34 cellular contexts compared by ENCODE assay signal in the genomic region with DNA sequence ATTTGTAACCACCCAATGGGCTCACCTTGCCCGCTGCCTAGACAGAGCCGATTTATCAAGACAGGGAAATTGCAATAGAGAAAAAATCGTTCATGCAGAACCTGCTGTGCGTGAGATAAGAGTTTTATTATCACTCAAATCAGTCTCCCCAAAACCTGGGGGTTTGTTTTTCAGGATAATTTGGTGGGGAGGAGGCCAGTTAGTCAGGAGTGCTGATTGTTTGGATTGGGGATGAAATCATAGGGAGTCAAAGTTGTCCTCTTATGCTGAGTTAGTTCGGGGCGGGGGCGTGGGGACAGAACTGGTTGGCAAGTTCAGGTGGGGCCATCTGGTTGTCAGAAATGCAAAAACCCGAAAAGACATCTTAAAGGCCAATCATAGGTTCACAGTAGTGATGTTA.
"Had no signal": no experiment of that assay in that cellular context is flagged by ENCODE, and none has a peak within 500 bp of the region (broad histone marks: within the 10 kb centered on the region; RNA-seq: fewer than 3 reads in every experiment).

No MANE protein-coding gene starts in this region.

- H3K27me3 ChIP-seq: ascending aorta, breast epithelium, cardiac muscle cell, colonic mucosa, foreskin keratinocyte, gastrocnemius medialis, heart left ventricle had no signal

- H3K4me3 ChIP-seq: ascending aorta, breast epithelium, cardiac muscle cell, colonic mucosa, gastrocnemius medialis, heart left ventricle had no signal

- ATAC-seq: activated CD4-positive, alpha-beta T cell treated with anti-CD3 and anti-CD28 coated beads for 36 hours; activated CD8-positive, alpha-beta memory T cell treated with anti-CD3 and anti-CD28 coated beads, Interleukin-2, amount 10 ng/mL, durations not matched to agents 7 days and 5 days; activated CD8-positive, alpha-beta T cell treated with anti-CD3 and anti-CD28 coated beads, Interleukin-2, amount 10 ng/mL, durations not matched to agents 7 days and 5 days; activated naive CD4-positive, alpha-beta T cell treated with anti-CD3 and anti-CD28 coated beads, Interleukin-2, amount 50 U/mL, for 72 hours; esophagus mucosa; foreskin keratinocyte; gastrocnemius medialis; heart left ventricle; T-helper 17 cell had no signal

- H3K36me3 ChIP-seq: ascending aorta, breast epithelium, cardiac muscle cell, colonic mucosa, gastrocnemius medialis, heart left ventricle, WERI-Rb-1 had no signal

- DNase-seq: activated CD4-positive, alpha-beta memory T cell treated with anti-CD3 and anti-CD28 coated beads for 36 hours; activated CD4-positive, alpha-beta T cell treated with anti-CD3 and anti-CD28 coated beads for 36 hours; activated CD4-positive, alpha-beta T cell treated with anti-CD3 and anti-CD28 coated beads, Interleukin-2, amount 10 ng/mL, durations not matched to agents 24 days and 14 days; activated CD4-positive, CD25-positive, alpha-beta regulatory T cell; activated CD4-positive, CD25-positive, alpha-beta regulatory T cell treated with anti-CD3 and anti-CD28 coated beads, Interleukin-2, amount 50 U/mL, for 72 hours; activated CD8-positive, alpha-beta memory T cell treated with anti-CD3 and anti-CD28 coated beads, Interleukin-2, amount 10 ng/mL, durations not matched to agents 7 days and 5 days; activated CD8-positive, alpha-beta memory T cell treated with anti-CD3 and anti-CD28 coated beads, Interleukin-2, amount 50 U/mL, for 4 hours; activated CD8-positive, alpha-beta T cell treated with anti-CD3 and anti-CD28 coated beads, Interleukin-2, amount 10 ng/mL, durations not matched to agents 7 days and 5 days; activated gamma-delta T cell; activated naive CD4-positive, alpha-beta T cell; activated naive CD4-positive, alpha-beta T cell treated with anti-CD3 and anti-CD28 coated beads, Interleukin-2, amount 10 ng/mL, durations not matched to agents 7 days and 5 days; activated naive CD8-positive, alpha-beta T cell treated with anti-CD3 and anti-CD28 coated beads, Interleukin-2, amount 10 ng/mL, durations not matched to agents 7 days and 5 days; activated T-cell treated with anti-CD3 and anti-CD28 coated beads, Interleukin-2, amount 50 U/mL, for 1 hour; activated T-cell treated with anti-CD3 and anti-CD28 coated beads, Interleukin-2, amount 50 U/mL, for 48 hours; central memory CD4-positive, alpha-beta T cell; cerebellar nuclear complex; colonic mucosa; effector CD8-positive, alpha-beta T cell; foreskin keratinocyte; gastrocnemius medialis; glutamatergic neuron; heart left ventricle; T-helper 17 cell; T1000; WERI-Rb-1 had no signal

- H3K4me1 Mint-ChIP-seq: activated CD4-positive, alpha-beta T cell treated with anti-CD3 and anti-CD28 coated beads for 36 hours; activated CD4-positive, alpha-beta T cell treated with anti-CD3 and anti-CD28 coated beads, Interleukin-2, amount 10 ng/mL, durations not matched to agents 24 days and 14 days; activated CD8-positive, alpha-beta memory T cell treated with anti-CD3 and anti-CD28 coated beads, Interleukin-2, amount 10 ng/mL, durations not matched to agents 7 days and 5 days; activated naive CD4-positive, alpha-beta T cell treated with anti-CD3 and anti-CD28 coated beads, Interleukin-2, amount 10 ng/mL, durations not matched to agents 7 days and 5 days; activated naive CD8-positive, alpha-beta T cell treated with anti-CD3 and anti-CD28 coated beads, Interleukin-2, amount 10 ng/mL, durations not matched to agents 7 days and 5 days had no signal

- H3K27ac ChIP-seq: ascending aorta, breast epithelium, cardiac muscle cell, colonic mucosa, foreskin keratinocyte, gastrocnemius medialis, heart left ventricle, WERI-Rb-1 had no signal

- H3K4me3 Mint-ChIP-seq: activated CD4-positive, alpha-beta memory T cell treated with anti-CD3 and anti-CD28 coated beads for 36 hours; activated CD4-positive, alpha-beta T cell treated with anti-CD3 and anti-CD28 coated beads for 36 hours; activated CD4-positive, alpha-beta T cell treated with anti-CD3 and anti-CD28 coated beads, Interleukin-2, amount 10 ng/mL, durations not matched to agents 24 days and 14 days; activated CD8-positive, alpha-beta memory T cell treated with anti-CD3 and anti-CD28 coated beads, Interleukin-2, amount 10 ng/mL, durations not matched to agents 7 days and 5 days; activated CD8-positive, alpha-beta T cell treated with anti-CD3 and anti-CD28 coated beads, Interleukin-2, amount 10 ng/mL, durations not matched to agents 7 days and 5 days; activated naive CD4-positive, alpha-beta T cell treated with anti-CD3 and anti-CD28 coated beads, Interleukin-2, amount 10 ng/mL, durations not matched to agents 7 days and 5 days; activated naive CD8-positive, alpha-beta T cell treated with anti-CD3 and anti-CD28 coated beads, Interleukin-2, amount 10 ng/mL, durations not matched to agents 7 days and 5 days; activated T-helper 1 cell treated with anti-CD3 and anti-CD28 coated beads, Interleukin-12 subunit alpha, Interleukin-12 subunit beta, Interleukin-2, Interleukin-4 antibody, amounts not matched to agents 30 ng/mL and 10 ng/mL and 1 ng/mL, durations not matched to agents 14 hours and 24 hours and 36 hours; brain; endodermal cell; T-helper 17 cell; T-helper 2 cell treated with Interferon-gamma antibody and Interleukin-4, amounts not matched to agents 5 μg/mL and 100 μg/mL, for 36 hours had no signal

- H3K9me3 ChIP-seq: ascending aorta, breast epithelium, colonic mucosa, gastrocnemius medialis, heart left ventricle had no signal

- H3K27ac Mint-ChIP-seq: activated CD4-positive, alpha-beta memory T cell treated with anti-CD3 and anti-CD28 coated beads for 36 hours; activated CD4-positive, alpha-beta T cell treated with anti-CD3 and anti-CD28 coated beads for 36 hours; activated CD4-positive, alpha-beta T cell treated with anti-CD3 and anti-CD28 coated beads, Interleukin-2, amount 10 ng/mL, durations not matched to agents 24 days and 14 days; activated CD8-positive, alpha-beta memory T cell treated with anti-CD3 and anti-CD28 coated beads, Interleukin-2, amount 10 ng/mL, durations not matched to agents 7 days and 5 days; activated CD8-positive, alpha-beta T cell treated with anti-CD3 and anti-CD28 coated beads, Interleukin-2, amount 10 ng/mL, durations not matched to agents 7 days and 5 days; activated naive CD4-positive, alpha-beta T cell treated with anti-CD3 and anti-CD28 coated beads, Interleukin-2, amount 10 ng/mL, durations not matched to agents 7 days and 5 days; activated naive CD4-positive, alpha-beta T cell treated with anti-CD3 and anti-CD28 coated beads, Interleukin-2, amount 50 U/mL, for 72 hours; activated naive CD8-positive, alpha-beta T cell treated with anti-CD3 and anti-CD28 coated beads, Interleukin-2, amount 10 ng/mL, durations not matched to agents 7 days and 5 days; activated T-helper 1 cell treated with anti-CD3 and anti-CD28 coated beads, Interleukin-12 subunit alpha, Interleukin-12 subunit beta, Interleukin-2, Interleukin-4 antibody, amounts not matched to agents 30 ng/mL and 10 ng/mL and 1 ng/mL, durations not matched to agents 14 hours and 24 hours and 36 hours; endodermal cell; T-helper 17 cell; T-helper 2 cell treated with Interferon-gamma antibody and Interleukin-4, amounts not matched to agents 5 μg/mL and 100 μg/mL, for 36 hours had no signal

- H3K27me3 Mint-ChIP-seq: activated CD4-positive, alpha-beta memory T cell treated with anti-CD3 and anti-CD28 coated beads for 36 hours; activated CD4-positive, alpha-beta T cell treated with anti-CD3 and anti-CD28 coated beads for 36 hours; activated CD4-positive, alpha-beta T cell treated with anti-CD3 and anti-CD28 coated beads, Interleukin-2, amount 10 ng/mL, durations not matched to agents 24 days and 14 days; activated CD8-positive, alpha-beta memory T cell treated with anti-CD3 and anti-CD28 coated beads, Interleukin-2, amount 10 ng/mL, durations not matched to agents 7 days and 5 days; activated naive CD4-positive, alpha-beta T cell treated with anti-CD3 and anti-CD28 coated beads, Interleukin-2, amount 10 ng/mL, durations not matched to agents 7 days and 5 days; activated naive CD8-positive, alpha-beta T cell treated with anti-CD3 and anti-CD28 coated beads, Interleukin-2, amount 10 ng/mL, durations not matched to agents 7 days and 5 days; brain; T-helper 17 cell had no signal

- H3K4me1 ChIP-seq: ascending aorta, breast epithelium, colonic mucosa, foreskin keratinocyte had no signal

- H3K9me3 Mint-ChIP-seq: activated CD4-positive, alpha-beta memory T cell treated with anti-CD3 and anti-CD28 coated beads for 36 hours; activated CD4-positive, alpha-beta T cell treated with anti-CD3 and anti-CD28 coated beads, Interleukin-2, amount 10 ng/mL, durations not matched to agents 24 days and 14 days; activated naive CD4-positive, alpha-beta T cell treated with anti-CD3 and anti-CD28 coated beads, Interleukin-2, amount 10 ng/mL, durations not matched to agents 7 days and 5 days; activated naive CD4-positive, alpha-beta T cell treated with anti-CD3 and anti-CD28 coated beads, Interleukin-2, amount 50 U/mL, for 72 hours; activated naive CD8-positive, alpha-beta T cell treated with anti-CD3 and anti-CD28 coated beads, Interleukin-2, amount 10 ng/mL, durations not matched to agents 7 days and 5 days; activated T-helper 1 cell treated with anti-CD3 and anti-CD28 coated beads, Interleukin-12 subunit alpha, Interleukin-12 subunit beta, Interleukin-2, Interleukin-4 antibody, amounts not matched to agents 30 ng/mL and 10 ng/mL and 1 ng/mL, durations not matched to agents 14 hours and 24 hours and 36 hours; brain; endodermal cell; T-helper 2 cell treated with Interferon-gamma antibody and Interleukin-4, amounts not matched to agents 5 μg/mL and 100 μg/mL, for 36 hours had no signal

- H3K36me3 Mint-ChIP-seq: activated CD8-positive, alpha-beta memory T cell treated with anti-CD3 and anti-CD28 coated beads, Interleukin-2, amount 10 ng/mL, durations not matched to agents 7 days and 5 days; activated naive CD4-positive, alpha-beta T cell treated with anti-CD3 and anti-CD28 coated beads, Interleukin-2, amount 10 ng/mL, durations not matched to agents 7 days and 5 days; activated naive CD4-positive, alpha-beta T cell treated with anti-CD3 and anti-CD28 coated beads, Interleukin-2, amount 50 U/mL, for 72 hours had no signal
